ENCODE assay signal across 8 cellular contexts in the genomic region with DNA sequence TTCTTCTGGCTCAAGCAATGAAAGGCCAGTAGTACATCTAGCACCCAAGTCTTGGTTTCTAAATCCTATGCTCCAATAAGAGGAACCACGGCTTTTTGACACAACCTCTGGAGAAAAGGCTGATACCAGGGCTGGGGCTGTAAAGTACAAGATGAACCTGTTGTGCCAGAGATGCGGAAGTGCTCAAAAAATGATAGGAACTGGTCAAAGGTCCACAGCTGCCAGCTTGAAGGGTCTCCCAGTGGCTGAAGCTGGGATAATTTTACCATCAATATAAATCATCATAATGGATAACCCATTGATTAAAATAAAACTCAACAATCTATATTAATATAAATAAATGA. TPM values are rescaled to one million over a fixed set of nuclear protein-coding genes. Genes with fewer than 3 reads are reported as not detected.
DNase-seq lines count a peak whose midpoint lies in the region; ATAC-seq and TF ChIP-seq lines count a peak whose summit lies in the region.

No MANE protein-coding gene starts in this region.

- H3K4me3 ChIP-seq in breast epithelium (peak overlapping the region; percentile 74 to 84 (median 78)), mononuclear cell (ENCODE audit: low read length) (peak overlapping the region; percentile 74)

- in situ Hi-C loops in GM13977 (cut with MboI; ENCODE audit: low pct_unique_long_range_greater_than_20kb, low sequenced_read_pairs, unreplicated experiment): no loop called here

- intact Hi-C loops in breast epithelium (cut with DNase I; ENCODE audit: low total_unique reads): no loop called here

- peak overlapping the region; percentile 96 for H3K4me3 Mint-ChIP-seq in activated naive CD4-positive, alpha-beta T cell treated with anti-CD3 and anti-CD28 coated beads, Interleukin-2, amount 50 U/mL, for 24 hours

- H3K9me3 ChIP-seq in breast epithelium (no peaks in the 10 kb centered on the region), mononuclear cell (ENCODE audit: low read depth, low read length) (no peaks in the 10 kb centered on the region)

- H3K27me3 ChIP-seq in breast epithelium (no peaks in the 10 kb centered on the region), mononuclear cell (ENCODE audit: insufficient read depth, low read length) (no peaks in the 10 kb centered on the region)

- no peak for TF ChIP-seq CTCF in breast epithelium (IDR thresholded peaks at IDR 0.05)
- TF ChIP-seq CTCF in GM13977 (IDR thresholded peaks at IDR 0.05; ENCODE audit: extremely low read depth, insufficient read depth, missing control alignments): no peak

- H3K36me3 ChIP-seq in breast epithelium: no peaks in the 10 kb centered on the region

- H3K9me3 Mint-ChIP-seq in activated naive CD4-positive, alpha-beta T cell treated with anti-CD3 and anti-CD28 coated beads, Interleukin-2, amount 50 U/mL, for 24 hours: no peaks in the 10 kb centered on the region

- no peaks in the 10 kb centered on the region for H3K36me3 Mint-ChIP-seq in activated naive CD4-positive, alpha-beta T cell treated with anti-CD3 and anti-CD28 coated beads, Interleukin-2, amount 50 U/mL, for 24 hours

- ATAC-seq in GM19467 (IDR thresholded peaks at IDR 0.05; ENCODE audit: unreplicated experiment): no peak

- DNase-seq in activated naive CD4-positive, alpha-beta T cell treated with Interleukin-2 at 50 U/mL for 16 hours: no peak
- DNase-seq in NCI-H69 (lab: John Stamatoyannopoulos, UW): peak; percentile 54
- DNase-seq in breast epithelium (ENCODE audit: low spot score in 2 of 2): no peak
- no peak for DNase-seq in GM13977 (ENCODE audit: low spot score)
- DNase-seq in activated CD4-positive, CD25-positive, alpha-beta regulatory T cell treated with anti-CD3 and anti-CD28 coated beads, Interleukin-2, amount 50 U/mL, for 72 hours: no peak

- no peak for TF ChIP-seq POLR2A in breast epithelium (IDR thresholded peaks at IDR 0.05)

- peaks cover 21% of the 10 kb centered on the region for H3K4me1 Mint-ChIP-seq in activated naive CD4-positive, alpha-beta T cell treated with anti-CD3 and anti-CD28 coated beads, Interleukin-2, amount 50 U/mL, for 24 hours

- no peaks in the 10 kb centered on the region for H3K4me1 ChIP-seq in breast epithelium
- peaks cover 36% of the 10 kb centered on the region for H3K4me1 ChIP-seq in mononuclear cell (ENCODE audit: insufficient read depth, low read length)

- no peaks in the 10 kb centered on the region for H3K27me3 Mint-ChIP-seq in activated naive CD4-positive, alpha-beta T cell treated with anti-CD3 and anti-CD28 coated beads, Interleukin-2, amount 50 U/mL, for 24 hours

- peak overlapping the region; percentile 91 for H3K27ac ChIP-seq in breast epithelium

- no peak overlapping the region for H3K27ac Mint-ChIP-seq in activated naive CD4-positive, alpha-beta T cell treated with anti-CD3 and anti-CD28 coated beads, Interleukin-2, amount 50 U/mL, for 24 hours

RNA-seq across cellular contexts. Expression of a gene that starts 0.6 kb away (rescaled TPM):
- total RNA-seq in breast epithelium (10 to 100 TPM in 2 of 3 donors, 1 to 10 TPM in 1; 8.5 to 23.9 (median 10.4) TPM), mononuclear cell (2.3 TPM)

RNA-seq across cellular contexts. Expression of a gene that starts 39.1 kb away (rescaled TPM):
- 10 to 100 TPM in 2 of 3 donors, 1 to 10 TPM in 1; 8.5 to 20.1 (median 15.4) TPM for total RNA-seq in breast epithelium
- 4.1 TPM for total RNA-seq in mononuclear cell
